9 cellular contexts compared by ENCODE assay signal in the genomic region with DNA sequence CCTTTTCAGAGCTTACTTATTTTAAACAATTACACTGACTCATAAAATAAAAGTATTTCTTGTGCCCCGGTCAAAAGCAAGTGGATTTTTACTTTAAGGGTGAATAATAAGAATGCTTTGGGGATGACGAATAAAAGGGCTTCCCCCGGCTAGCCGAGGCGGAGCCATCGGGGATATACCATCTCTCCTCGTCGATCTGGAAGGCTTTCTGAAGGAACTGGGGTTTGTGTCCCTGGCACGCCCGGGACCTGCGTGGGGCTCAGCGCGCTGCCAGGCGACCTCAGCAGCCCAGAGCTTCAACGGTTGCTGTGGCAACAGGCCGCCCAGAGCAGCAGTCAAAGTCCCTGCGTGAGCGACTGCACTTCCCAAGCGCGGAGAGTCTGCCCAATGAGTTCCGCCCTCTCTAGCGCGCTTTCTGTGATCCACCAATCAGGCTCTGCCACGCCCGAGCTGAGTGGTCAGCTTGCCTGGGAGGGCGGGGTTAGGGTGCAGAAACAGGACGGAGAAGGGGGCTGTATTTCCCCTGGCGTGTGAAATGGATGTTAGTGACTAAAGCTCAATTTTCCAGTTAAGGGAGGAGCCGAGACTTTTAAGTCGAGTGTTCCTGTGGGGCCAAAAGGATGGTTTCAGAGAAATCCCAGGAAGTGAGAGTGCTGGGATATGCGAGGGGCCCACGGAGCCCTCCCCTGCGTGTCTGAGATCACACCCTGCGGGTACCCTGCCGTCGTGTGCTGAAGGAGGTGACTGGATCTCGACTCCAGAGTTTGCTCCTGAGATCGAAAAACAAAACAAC. TPM values are rescaled to one million over a fixed set of nuclear protein-coding genes. Genes with fewer than 3 reads are reported as not detected.
DNase-seq lines count a peak whose midpoint lies in the region; ATAC-seq and TF ChIP-seq lines count a peak whose summit lies in the region.
"Had no signal": no experiment of that assay in that cellular context is flagged by ENCODE, and none has a peak within 500 bp of the region (broad histone marks: within the 10 kb centered on the region; RNA-seq: fewer than 3 reads in every experiment).

No MANE protein-coding gene starts in this region.

- H3K4me1 ChIP-seq in liver (ENCODE audit: control insufficient read depth in 4 of 4, insufficient read depth in 4 of 4, low read length in 3 of 4) = peaks cover 0 to 30% (median 13%) of the 10 kb centered on the region in 4 donors

- DNase-seq in C1 segment of cervical spinal cord (lab: John Stamatoyannopoulos, UW) (peak; percentile 63 to 98 (median 90)), NCI-H69 (lab: John Stamatoyannopoulos, UW) (peak; percentile 99), dorsolateral prefrontal cortex (peak; percentile 89 to 99 (median 96))
- peak; percentile 96 to 97 for DNase-seq in activated CD4-positive, alpha-beta T cell treated with anti-CD3 and anti-CD28 coated beads, Interleukin-2, amount 50 U/mL, for 48 hours
- DNase-seq in stimulated activated CD4-positive, alpha-beta T cell treated with anti-CD3 and anti-CD28 coated beads, Interleukin-4, amount 100 ng/mL, for 1 hour = peak; percentile 93

- peak overlapping the region; percentile 41 to 96 (median 70) for H3K4me3 ChIP-seq in dorsolateral prefrontal cortex
- H3K4me3 ChIP-seq in liver (ENCODE audit: low read depth in 1 of 3, low read length in 3 of 3) = peak overlapping the region; percentile 67 to 78 (median 77)

- TF ChIP-seq RAD21 in liver (IDR thresholded peaks at IDR 0.05) = no peak

- H3K9me3 ChIP-seq in liver (ENCODE audit: control insufficient read depth in 4 of 4, low read length in 3 of 4) = no peaks in the 10 kb centered on the region

- peak overlapping the region in 33 of 59 donors; percentile 4 to 84 (median 55) for H3K27ac ChIP-seq in dorsolateral prefrontal cortex
- H3K27ac ChIP-seq in liver (ENCODE audit: low read depth in 1 of 2, low read length in 2 of 2) = peak overlapping the region; percentile 87 to 91

- intact Hi-C loops in dorsolateral prefrontal cortex (cut with DNase I) = loop anchor here in 1 of 2 donors (1.0 to 2.0 kb wide), 2 partner anchors 33 to 206 kb away; a partner anchor contains a TSS

- H3K36me3 ChIP-seq in liver (ENCODE audit: control insufficient read depth in 4 of 4, insufficient read depth in 3 of 4, low read depth in 1 of 4, low read length in 3 of 4) = no peaks in the 10 kb centered on the region

- H3K27me3 ChIP-seq in dorsolateral prefrontal cortex (peaks cover 0 to 18% (median 3%) of the 10 kb centered on the region in 45 donors), liver (ENCODE audit: control insufficient read depth in 4 of 4, insufficient read depth in 4 of 4, low read length in 3 of 4) (no peaks in the 10 kb centered on the region)

- TF ChIP-seq CTCF in dorsolateral prefrontal cortex (IDR thresholded peaks at IDR 0.05 in 54 of 56, conservative IDR thresholded peaks at IDR 0.05 in 2 of 56; ENCODE audit: low read depth in 1 of 56, partially characterized antibody in 56 of 56) (peak in 20 of 56 donors; percentile 5 to 52 (median 28)), liver (IDR thresholded peaks at IDR 0.05; ENCODE audit: low read depth, low read length, missing input control) (no peak)

- under 1% methylated on average over 38 of the region's 38 CpGs for WGBS in liver

- H3K9ac ChIP-seq in liver (ENCODE audit: low read depth in 1 of 2, low read length in 2 of 2) = peak overlapping the region; percentile 86 to 97

- ATAC-seq in GM19372 (IDR thresholded peaks at IDR 0.05; ENCODE audit: low read depth, unreplicated experiment) (peak; percentile 95), HG03521 (IDR thresholded peaks at IDR 0.05; ENCODE audit: unreplicated experiment) (peak; percentile 98)

TF ChIP-seq in liver, 16 proteins besides CTCF, POLR2A, EP300 and RAD21:
- TF ChIP-seq FOXA1 (IDR thresholded peaks at IDR 0.05) (no peak), EGR1 (IDR thresholded peaks at IDR 0.05; ENCODE audit: low read depth in 2 of 2) (peak; percentile 100), TAF1 (conservative IDR thresholded peaks at IDR 0.05) (no peak), NR2F2 (IDR thresholded peaks at IDR 0.05) (no peak), GABPA (IDR thresholded peaks at IDR 0.05 in 1 of 2, conservative IDR thresholded peaks at IDR 0.05 in 1 of 2) (peak in 1 of 2 donors; percentile 62), YY1 (IDR thresholded peaks at IDR 0.05) (peak; percentile 42), SP1 (IDR thresholded peaks at IDR 0.05) (peak; percentile 91), RXRA (IDR thresholded peaks at IDR 0.05) (peak in 1 of 2 donors; percentile 40), FOXA2 (IDR thresholded peaks at IDR 0.05) (no peak), HNF4A (conservative IDR thresholded peaks at IDR 0.05) (peak; percentile 75 to 85), JUND (IDR thresholded peaks at IDR 0.05) (peak in 1 of 2 donors; percentile 29), HNF4G (IDR thresholded peaks at IDR 0.05) (peak; percentile 41)
- TF ChIP-seq, protein P1, sequence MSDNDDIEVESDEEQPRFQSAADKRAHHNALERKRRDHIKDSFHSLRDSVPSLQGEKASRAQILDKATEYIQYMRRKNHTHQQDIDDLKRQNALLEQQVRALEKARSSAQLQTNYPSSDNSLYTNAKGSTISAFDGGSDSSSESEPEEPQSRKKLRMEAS (IDR thresholded peaks at IDR 0.05) = peak; percentile 33
- TF ChIP-seq, protein P2, sequence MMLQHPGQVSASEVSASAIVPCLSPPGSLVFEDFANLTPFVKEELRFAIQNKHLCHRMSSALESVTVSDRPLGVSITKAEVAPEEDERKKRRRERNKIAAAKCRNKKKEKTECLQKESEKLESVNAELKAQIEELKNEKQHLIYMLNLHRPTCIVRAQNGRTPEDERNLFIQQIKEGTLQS (IDR thresholded peaks at IDR 0.05) = no peak
- TF ChIP-seq, protein P3, sequence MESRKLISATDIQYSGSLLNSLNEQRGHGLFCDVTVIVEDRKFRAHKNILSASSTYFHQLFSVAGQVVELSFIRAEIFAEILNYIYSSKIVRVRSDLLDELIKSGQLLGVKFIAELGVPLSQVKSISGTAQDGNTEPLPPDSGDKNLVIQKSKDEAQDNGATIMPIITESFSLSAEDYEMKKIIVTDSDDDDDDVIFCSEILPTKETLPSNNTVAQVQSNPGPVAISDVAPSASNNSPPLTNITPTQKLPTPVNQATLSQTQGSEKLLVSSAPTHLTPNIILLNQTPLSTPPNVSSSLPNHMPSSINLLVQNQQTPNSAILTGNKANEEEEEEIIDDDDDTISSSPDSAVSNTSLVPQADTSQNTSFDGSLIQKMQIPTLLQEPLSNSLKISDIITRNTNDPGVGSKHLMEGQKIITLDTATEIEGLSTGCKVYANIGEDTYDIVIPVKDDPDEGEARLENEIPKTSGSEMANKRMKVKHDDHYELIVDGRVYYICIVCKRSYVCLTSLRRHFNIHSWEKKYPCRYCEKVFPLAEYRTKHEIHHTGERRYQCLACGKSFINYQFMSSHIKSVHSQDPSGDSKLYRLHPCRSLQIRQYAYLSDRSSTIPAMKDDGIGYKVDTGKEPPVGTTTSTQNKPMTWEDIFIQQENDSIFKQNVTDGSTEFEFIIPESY (IDR thresholded peaks at IDR 0.05) = no peak
- TF ChIP-seq, protein P4, sequence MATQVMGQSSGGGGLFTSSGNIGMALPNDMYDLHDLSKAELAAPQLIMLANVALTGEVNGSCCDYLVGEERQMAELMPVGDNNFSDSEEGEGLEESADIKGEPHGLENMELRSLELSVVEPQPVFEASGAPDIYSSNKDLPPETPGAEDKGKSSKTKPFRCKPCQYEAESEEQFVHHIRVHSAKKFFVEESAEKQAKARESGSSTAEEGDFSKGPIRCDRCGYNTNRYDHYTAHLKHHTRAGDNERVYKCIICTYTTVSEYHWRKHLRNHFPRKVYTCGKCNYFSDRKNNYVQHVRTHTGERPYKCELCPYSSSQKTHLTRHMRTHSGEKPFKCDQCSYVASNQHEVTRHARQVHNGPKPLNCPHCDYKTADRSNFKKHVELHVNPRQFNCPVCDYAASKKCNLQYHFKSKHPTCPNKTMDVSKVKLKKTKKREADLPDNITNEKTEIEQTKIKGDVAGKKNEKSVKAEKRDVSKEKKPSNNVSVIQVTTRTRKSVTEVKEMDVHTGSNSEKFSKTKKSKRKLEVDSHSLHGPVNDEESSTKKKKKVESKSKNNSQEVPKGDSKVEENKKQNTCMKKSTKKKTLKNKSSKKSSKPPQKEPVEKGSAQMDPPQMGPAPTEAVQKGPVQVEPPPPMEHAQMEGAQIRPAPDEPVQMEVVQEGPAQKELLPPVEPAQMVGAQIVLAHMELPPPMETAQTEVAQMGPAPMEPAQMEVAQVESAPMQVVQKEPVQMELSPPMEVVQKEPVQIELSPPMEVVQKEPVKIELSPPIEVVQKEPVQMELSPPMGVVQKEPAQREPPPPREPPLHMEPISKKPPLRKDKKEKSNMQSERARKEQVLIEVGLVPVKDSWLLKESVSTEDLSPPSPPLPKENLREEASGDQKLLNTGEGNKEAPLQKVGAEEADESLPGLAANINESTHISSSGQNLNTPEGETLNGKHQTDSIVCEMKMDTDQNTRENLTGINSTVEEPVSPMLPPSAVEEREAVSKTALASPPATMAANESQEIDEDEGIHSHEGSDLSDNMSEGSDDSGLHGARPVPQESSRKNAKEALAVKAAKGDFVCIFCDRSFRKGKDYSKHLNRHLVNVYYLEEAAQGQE (IDR thresholded peaks at IDR 0.05) = peak; percentile 49

RNA-seq across cellular contexts. Expression of a gene that starts 33.0 kb away (rescaled TPM):
- 100 to 1,000 TPM; 157 to 321 (median 258) TPM for total RNA-seq in dorsolateral prefrontal cortex
- 100 to 1,000 TPM in 1 of 2 donors, 10 to 100 TPM in 1; 68.7 to 307 TPM for total RNA-seq in liver
- polyA plus RNA-seq in liver = 100 to 1,000 TPM; 177 to 185 TPM

RNA-seq across cellular contexts. Expression of a gene that starts 54.3 kb away (rescaled TPM):
- total RNA-seq in dorsolateral prefrontal cortex = under 1 TPM in 2 of 120 experiments, not detected in 118; 0.36 to 0.44 TPM
- not detected for total RNA-seq in liver
- polyA plus RNA-seq in liver = not detected
- total RNA-seq: subcutaneous adipose tissue had no signal

Comparison
In these comparisons a context has a peak if more than half of its experiments do, and no peak if none do; other contexts are left out.
1. Peak in every context shown above with its lines: DNase-seq, ATAC-seq, H3K4me3 ChIP-seq and H3K27ac ChIP-seq.